ENCODE assay signal across 11 cellular contexts in the genomic region with DNA sequence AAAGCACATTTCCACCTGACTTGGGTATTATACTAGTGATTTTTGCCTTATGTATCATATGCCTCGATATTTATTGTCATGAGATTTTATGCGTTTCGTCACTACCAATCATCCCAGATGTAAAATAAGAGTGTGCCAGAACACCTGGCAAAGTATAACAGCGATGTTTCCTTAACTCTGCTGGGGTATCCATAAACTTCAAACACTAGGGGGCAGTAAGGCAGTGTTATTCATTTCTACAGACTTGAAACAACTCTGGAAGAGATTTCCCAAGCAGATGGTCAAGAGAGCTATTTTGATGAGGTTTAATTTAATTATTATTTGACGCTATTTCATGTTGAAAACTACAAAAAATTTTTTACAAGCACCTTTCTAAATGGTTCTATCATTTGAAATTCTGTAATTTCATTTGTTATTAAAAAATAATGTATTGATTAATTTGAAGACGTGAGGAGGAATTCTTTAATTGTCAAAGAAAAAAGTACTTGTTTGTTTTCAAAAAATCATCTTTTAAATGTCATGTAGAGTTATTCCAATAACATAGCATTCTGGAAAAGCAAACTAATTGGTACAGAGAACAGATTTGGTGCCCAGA.
DNase-seq lines count a peak whose midpoint lies in the region; ATAC-seq, FAIRE-seq and TF ChIP-seq lines count a peak whose summit lies in the region.
"Had no signal": no experiment of that assay in that cellular context is flagged by ENCODE, and none has a peak within 500 bp of the region (broad histone marks: within the 10 kb centered on the region; RNA-seq: fewer than 3 reads in every experiment).

No MANE protein-coding gene starts in this region.

- H3K9me1 ChIP-seq in K562 (ENCODE audit: control insufficient read depth, insufficient read depth, low read length): no peaks in the 10 kb centered on the region

- H3K79me2 ChIP-seq in K562 (ENCODE audit: control insufficient read depth, insufficient read depth, low read length): no peaks in the 10 kb centered on the region

- peak; percentile 50 to 61 for TF ChIP-seq RAD21 in K562 (CRISPR knock-in tag; conservative IDR thresholded peaks at IDR 0.05 in 1 of 2, IDR thresholded peaks at IDR 0.05 in 1 of 2)

- H4K20me1 ChIP-seq in K562 (replicated peaks; ENCODE audit: control insufficient read depth, insufficient read depth, low read length): no peaks in the 10 kb centered on the region

- H3K27ac ChIP-seq in K562 (ENCODE audit: extremely low read depth, low read depth, low read length) (no peak overlapping the region), small intestine (ENCODE audit: low read depth in 1 of 2, low read length in 1 of 2) (no peak overlapping the region)

- WGBS in K562 (ENCODE audit: insufficient coverage, low coverage, missing lambda C conversion rate): under 1% methylated on average over 6 of the region's 6 CpGs
- WGBS in small intestine, 3 donors: 34 to 47% (median 43%) methylated on average over 6 of the region's 6 CpGs

- TF ChIP-seq CTCF in K562 (IDR thresholded peaks at IDR 0.05 in 2 of 3, conservative IDR thresholded peaks at IDR 0.05 in 1 of 3; ENCODE audit: insufficient read depth in 2 of 3, low read depth in 1 of 3, low read length in 3 of 3): peak in 2 of 3 experiments; percentile 38 to 43; a peak in 3 of 6 replicates

- no peak overlapping the region for H3K4me2 ChIP-seq in K562 (ENCODE audit: insufficient read depth, low read length)

- no peak for TF ChIP-seq EP300 in K562 (IDR thresholded peaks at IDR 0.05; ENCODE audit: low read length)

- H3K27me3 ChIP-seq in K562 (ENCODE audit: control insufficient read depth in 2 of 2, insufficient read depth in 2 of 2, low read length in 2 of 2) (no peaks in the 10 kb centered on the region), small intestine (ENCODE audit: control insufficient read depth in 2 of 2, insufficient read depth in 2 of 2, low read length in 2 of 2) (no peaks in the 10 kb centered on the region)

- H3K4me3 ChIP-seq in K562 (no peak overlapping the region), small intestine (ENCODE audit: low read depth in 1 of 2, low read length in 2 of 2) (no peak overlapping the region)

- H2AFZ ChIP-seq in K562 (ENCODE audit: low read depth, low read length): no peak overlapping the region

- CTCF ChIA-PET in K562 (lab: Yijun Ruan, JAX; ENCODE audit: low intra/inter-chr PET ratio): no interaction called here

- intact Hi-C loops in K562 (cut with micrococcal nuclease): loop anchor here (1.0 kb wide), 1 partner anchor 1665 kb away; no protein-coding TSS in a partner anchor

- in situ Hi-C loops in K562 (cut with MboI): no loop called here

- no peak for FAIRE-seq in K562 (lab: Jason Lieb, UNC)
- FAIRE-seq in small intestine (lab: Jason Lieb, UNC): no peak

- H3K9me3 ChIP-seq in K562 (replicated peaks; ENCODE audit: control insufficient read depth, insufficient read depth, low read depth, low read length): 0 out of 2 replicates have a peak, but pooled peaks cover 1% of the 10 kb centered on the region
- no peaks in the 10 kb centered on the region for H3K9me3 ChIP-seq in small intestine (ENCODE audit: control insufficient read depth, low read depth)

- no TSS peak for BruUV-seq in K562 (replicated peaks; lab: Mats Ljungman, UMichigan)

- peak; percentile 36 for DNase-seq in NCI-H510A treated with DMSO at 0.1 percent for 48 hours (lab: John Stamatoyannopoulos, UW)
- no peak for DNase-seq in NCI-H510A (lab: John Stamatoyannopoulos, UW)
- DNase-seq in NCI-H748 (lab: John Stamatoyannopoulos, UW; ENCODE audit: unreplicated experiment): peak; percentile 72
- DNase-seq in K562 (ENCODE audit: extremely low read depth in 1 of 4, low spot score in 3 of 4): peak; percentile 8 to 39 (median 10)
- peak; percentile 6 for DNase-seq in small intestine
- DNase-seq in NCI-H2171 treated with DMSO at 0.1 percent for 48 hours (lab: John Stamatoyannopoulos, UW): no peak
- DNase-seq in T1000 (lab: John Stamatoyannopoulos, UW): no peak
- DNase-seq: activated CD4-positive, alpha-beta T cell treated with anti-CD3 and anti-CD28 coated beads, Interleukin-2, amount 10 ng/mL, durations not matched to agents 7 days and 5 days; caudate nucleus; left cardiac atrium had no signal

- H3K9ac ChIP-seq in K562 (ENCODE audit: insufficient read depth in 1 of 2, low read depth in 2 of 2, low read length in 2 of 2): no peak overlapping the region

- no peaks in the 10 kb centered on the region for H3K4me1 ChIP-seq in K562 (replicated peaks in 1 of 2; ENCODE audit: control insufficient read depth in 2 of 2, insufficient read depth in 2 of 2, low read length in 2 of 2)
- no peaks in the 10 kb centered on the region for H3K4me1 ChIP-seq in small intestine (ENCODE audit: control insufficient read depth in 2 of 2, insufficient read depth in 1 of 2, low read depth in 1 of 2, low read length in 1 of 2)

- TF ChIP-seq POLR2A in K562 (conservative IDR thresholded peaks at IDR 0.05): no peak

- H3K36me3 ChIP-seq in K562 (ENCODE audit: control insufficient read depth, insufficient read depth, low read length) (no peaks in the 10 kb centered on the region), small intestine (ENCODE audit: control insufficient read depth in 2 of 2, insufficient read depth in 2 of 2, low read length in 2 of 2) (no peaks in the 10 kb centered on the region)

- POLR2A ChIA-PET in K562 (lab: Yijun Ruan, JAX): no interaction called here

- ATAC-seq in K562 (no peak), GM18909 (IDR thresholded peaks at IDR 0.05; ENCODE audit: poor library complexity, unreplicated experiment) (no peak)
- ATAC-seq: left cardiac atrium had no signal

TF ChIP-seq in K562, 482 proteins besides CTCF, POLR2A, EP300 and RAD21:
- TF ChIP-seq ZNF140 (CRISPR knock-in tag; IDR thresholded peaks at IDR 0.05): no peak
- TF ChIP-seq ZNF57 (CRISPR knock-in tag; IDR thresholded peaks at IDR 0.05): no peak
- TF ChIP-seq ZNF253 (CRISPR knock-in tag; conservative IDR thresholded peaks at IDR 0.05): no peak
- TF ChIP-seq FOXJ3 (CRISPR knock-in tag; IDR thresholded peaks at IDR 0.05): no peak
- TF ChIP-seq, protein P1, sequence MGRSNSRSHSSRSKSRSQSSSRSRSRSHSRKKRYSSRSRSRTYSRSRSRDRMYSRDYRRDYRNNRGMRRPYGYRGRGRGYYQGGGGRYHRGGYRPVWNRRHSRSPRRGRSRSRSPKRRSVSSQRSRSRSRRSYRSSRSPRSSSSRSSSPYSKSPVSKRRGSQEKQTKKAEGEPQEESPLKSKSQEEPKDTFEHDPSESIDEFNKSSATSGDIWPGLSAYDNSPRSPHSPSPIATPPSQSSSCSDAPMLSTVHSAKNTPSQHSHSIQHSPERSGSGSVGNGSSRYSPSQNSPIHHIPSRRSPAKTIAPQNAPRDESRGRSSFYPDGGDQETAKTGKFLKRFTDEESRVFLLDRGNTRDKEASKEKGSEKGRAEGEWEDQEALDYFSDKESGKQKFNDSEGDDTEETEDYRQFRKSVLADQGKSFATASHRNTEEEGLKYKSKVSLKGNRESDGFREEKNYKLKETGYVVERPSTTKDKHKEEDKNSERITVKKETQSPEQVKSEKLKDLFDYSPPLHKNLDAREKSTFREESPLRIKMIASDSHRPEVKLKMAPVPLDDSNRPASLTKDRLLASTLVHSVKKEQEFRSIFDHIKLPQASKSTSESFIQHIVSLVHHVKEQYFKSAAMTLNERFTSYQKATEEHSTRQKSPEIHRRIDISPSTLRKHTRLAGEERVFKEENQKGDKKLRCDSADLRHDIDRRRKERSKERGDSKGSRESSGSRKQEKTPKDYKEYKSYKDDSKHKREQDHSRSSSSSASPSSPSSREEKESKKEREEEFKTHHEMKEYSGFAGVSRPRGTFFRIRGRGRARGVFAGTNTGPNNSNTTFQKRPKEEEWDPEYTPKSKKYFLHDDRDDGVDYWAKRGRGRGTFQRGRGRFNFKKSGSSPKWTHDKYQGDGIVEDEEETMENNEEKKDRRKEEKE (IDR thresholded peaks at IDR 0.05; ENCODE audit: borderline replicate concordance in 1 of 2, control insufficient read depth in 1 of 2, low read depth in 2 of 2, low read length in 1 of 2): no peak
- TF ChIP-seq WHSC1 (IDR thresholded peaks at IDR 0.05; ENCODE audit: low read length): no peak
- no peak for TF ChIP-seq FOXK1 (CRISPR knock-in tag; IDR thresholded peaks at IDR 0.05; ENCODE audit: borderline replicate concordance)
- TF ChIP-seq SRSF9 (IDR thresholded peaks at IDR 0.05; ENCODE audit: borderline replicate concordance, low read depth, low read length): no peak
- no peak for TF ChIP-seq TEAD2 (tag; IDR thresholded peaks at IDR 0.05)
- TF ChIP-seq E2F3 (CRISPR knock-in tag; IDR thresholded peaks at IDR 0.05): no peak
- TF ChIP-seq, protein P2, sequence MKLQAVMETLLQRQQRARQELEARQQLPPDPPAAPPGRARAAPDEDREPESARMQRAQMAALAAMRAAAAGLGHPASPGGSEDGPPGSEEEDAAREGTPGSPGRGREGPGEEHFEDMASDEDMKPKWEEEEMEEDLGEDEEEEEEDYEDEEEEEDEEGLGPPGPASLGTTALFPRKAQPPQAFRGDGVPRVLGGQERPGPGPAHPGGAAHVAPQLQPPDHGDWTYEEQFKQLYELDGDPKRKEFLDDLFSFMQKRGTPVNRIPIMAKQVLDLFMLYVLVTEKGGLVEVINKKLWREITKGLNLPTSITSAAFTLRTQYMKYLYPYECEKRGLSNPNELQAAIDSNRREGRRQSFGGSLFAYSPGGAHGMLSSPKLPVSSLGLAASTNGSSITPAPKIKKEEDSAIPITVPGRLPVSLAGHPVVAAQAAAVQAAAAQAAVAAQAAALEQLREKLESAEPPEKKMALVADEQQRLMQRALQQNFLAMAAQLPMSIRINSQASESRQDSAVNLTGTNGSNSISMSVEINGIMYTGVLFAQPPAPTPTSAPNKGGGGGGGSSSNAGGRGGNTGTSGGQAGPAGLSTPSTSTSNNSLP (IDR thresholded peaks at IDR 0.05; ENCODE audit: borderline replicate concordance, low read depth, low read length): no peak
- TF ChIP-seq ESRRB (CRISPR knock-in tag; IDR thresholded peaks at IDR 0.05; ENCODE audit: borderline replicate concordance): no peak
- no peak for TF ChIP-seq DPF2 (IDR thresholded peaks at IDR 0.05)
- TF ChIP-seq CXXC5 (CRISPR knock-in tag; IDR thresholded peaks at IDR 0.05): no peak
- no peak for TF ChIP-seq TAF7 (tag; IDR thresholded peaks at IDR 0.05)
- TF ChIP-seq HLTF (IDR thresholded peaks at IDR 0.05): no peak

Comparison
In these comparisons a context has a peak if more than half of its experiments do, and no peak if none do; other contexts are left out.
1. DNase-seq: peak in NCI-H510A treated with DMSO at 0.1 percent for 48 hours (single experiment), NCI-H748 (single experiment), K562 (4 of 4) and small intestine (single experiment); none in NCI-H510A (single experiment), NCI-H2171 treated with DMSO at 0.1 percent for 48 hours (single experiment) and T1000 (single experiment).